8 cellular contexts compared by ENCODE assay signal in the genomic region with DNA sequence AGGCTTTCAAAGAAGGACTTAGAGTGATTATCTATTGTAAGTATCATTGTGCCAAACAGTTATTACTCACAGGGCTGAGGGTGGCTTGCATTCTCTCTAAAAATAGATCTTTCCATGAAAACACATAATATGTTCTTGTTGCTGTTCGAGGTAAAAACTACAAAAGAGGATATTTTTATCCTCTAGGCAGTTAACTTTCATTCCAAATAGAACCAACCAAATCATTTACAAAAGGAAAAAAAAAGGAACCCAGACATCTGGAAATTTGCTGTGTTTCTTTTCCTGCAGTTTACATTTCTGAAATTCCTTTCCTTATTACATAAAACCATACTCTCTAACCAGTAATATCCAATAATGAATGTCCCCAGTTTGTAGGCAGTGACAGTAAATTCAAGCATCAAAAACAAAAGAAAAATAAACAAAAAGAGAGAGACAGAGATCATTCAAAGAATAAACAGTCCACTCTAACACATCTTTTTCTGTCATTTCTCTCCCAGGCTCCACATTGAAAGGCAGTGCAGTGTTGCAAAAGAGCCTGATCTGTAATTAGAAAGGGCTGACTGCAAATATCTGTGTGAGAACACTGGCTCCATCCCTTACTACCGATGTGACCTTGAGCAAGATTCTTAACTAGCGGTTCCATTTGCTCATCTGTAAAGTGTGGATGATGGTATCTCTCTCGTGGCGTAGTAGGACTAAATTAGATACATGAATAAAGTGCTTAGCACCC. TPM values are rescaled to one million over a fixed set of nuclear protein-coding genes. Genes with fewer than 3 reads are reported as not detected.
DNase-seq lines count a peak whose midpoint lies in the region; ATAC-seq, FAIRE-seq and TF ChIP-seq lines count a peak whose summit lies in the region.

No MANE protein-coding gene starts in this region.

- no peak for TF ChIP-seq EP300 in A549 (IDR thresholded peaks at IDR 0.05)

- intact Hi-C loops in heart right ventricle (cut with DNase I): loop anchor here in 6 of 10 donors (2.0 to 10.0 kb wide), 7 partner anchors 36 to 141 kb away; no protein-coding TSS in a partner anchor
- intact Hi-C loops in testis (cut with DNase I; ENCODE audit: low total_unique reads): no loop called here

- no peak overlapping the region for H3K4me3 Mint-ChIP-seq in effector memory CD8-positive, alpha-beta T cell

- CTCF ChIA-PET in A549 (lab: Yijun Ruan, JAX): interaction anchor here (0.6 to 1.2 kb wide), 3 partner anchors 11 to 61 kb away, joined by 3 to 4 read pairs (median 4); no protein-coding TSS in a partner anchor

- no peaks in the 10 kb centered on the region for H3K27me3 ChIP-seq in heart right ventricle
- H3K27me3 ChIP-seq in testis: no peaks in the 10 kb centered on the region

- H3K9me3 Mint-ChIP-seq in effector memory CD8-positive, alpha-beta T cell: no peaks in the 10 kb centered on the region

- ATAC-seq in A549 (no peak; a peak in 1 of 6 replicates), GM21529 (IDR thresholded peaks at IDR 0.05; ENCODE audit: unreplicated experiment) (peak; percentile 17), heart right ventricle (peak; percentile 48 to 83 (median 80))
- ATAC-seq in effector memory CD8-positive, alpha-beta T cell (replicated peaks): no peak

- peak overlapping the region; percentile 31 for H3K4me2 ChIP-seq in A549

- H3K9me3 ChIP-seq in A549 (no peaks in the 10 kb centered on the region), heart right ventricle (no peaks in the 10 kb centered on the region), testis (no peaks in the 10 kb centered on the region)

- no peak for TF ChIP-seq POLR2A in A549 (IDR thresholded peaks at IDR 0.05; ENCODE audit: low read length)
- TF ChIP-seq POLR2A in testis (IDR thresholded peaks at IDR 0.05): no peak

- POLR2A ChIA-PET in A549 (lab: Yijun Ruan, JAX): no interaction called here

- H3K27ac Mint-ChIP-seq in effector memory CD8-positive, alpha-beta T cell: no peak overlapping the region

- TF ChIP-seq CTCF in A549 (IDR thresholded peaks at IDR 0.05) (no peak), heart right ventricle (IDR thresholded peaks at IDR 0.05) (no peak), testis (IDR thresholded peaks at IDR 0.05) (no peak)

- no peak for FAIRE-seq in A549 (lab: Jason Lieb, UNC)

- H3K4me3 ChIP-seq in A549 (no peak overlapping the region), heart right ventricle (no peak overlapping the region), testis (no peak overlapping the region)

- H3K4me1 ChIP-seq in A549 (peaks cover 27% of the 10 kb centered on the region), heart right ventricle (peaks cover 0 to 42% (median 21%) of the 10 kb centered on the region in 9 donors), testis (peaks cover 17% of the 10 kb centered on the region)

- peaks cover 0 to 10% of the 10 kb centered on the region in 2 donors for H3K27me3 Mint-ChIP-seq in effector memory CD8-positive, alpha-beta T cell

- H3K27ac ChIP-seq in A549 (peak overlapping the region in 1 of 2 experiments; percentile 48; a peak in 2 of 6 replicates), heart right ventricle (peak overlapping the region; percentile 11 to 83 (median 64)), testis (peak overlapping the region; percentile 42 to 83)

- 74% methylated on average over 5 of the region's 5 CpGs for WGBS in A549 (ENCODE audit: missing lambda C conversion rate)
- 34 to 39% methylated on average over 5 of the region's 5 CpGs for WGBS in heart right ventricle, 2 donors
- WGBS in testis, 2 donors: 23 to 44% methylated on average over 5 of the region's 5 CpGs

- TF ChIP-seq RAD21 in A549 (conservative IDR thresholded peaks at IDR 0.05 in 1 of 2, IDR thresholded peaks at IDR 0.05 in 1 of 2): no peak

- peaks cover 0 to 9% of the 10 kb centered on the region in 2 donors for H3K4me1 Mint-ChIP-seq in effector memory CD8-positive, alpha-beta T cell (ENCODE audit: low read depth in 2 of 2)

- H3K36me3 ChIP-seq in heart right ventricle (no peaks in the 10 kb centered on the region), testis (ENCODE audit: low read depth, missing control alignments) (no peaks in the 10 kb centered on the region)

- DNase-seq in A549 (ENCODE audit: low read depth in 1 of 2, low spot score in 1 of 2) (no peak), NOMO-1 treated with DMSO at 0.1 percent for 48 hours (lab: John Stamatoyannopoulos, UW; ENCODE audit: unreplicated experiment) (peak; percentile 30), heart right ventricle (no peak), testis (no peak), NCI-H748 treated with DMSO at 0.1 percent for 48 hours (lab: John Stamatoyannopoulos, UW) (no peak), NCI-H187 treated with DMSO at 0.1 percent for 48 hours (lab: John Stamatoyannopoulos, UW) (no peak)
- DNase-seq in effector memory CD8-positive, alpha-beta T cell: no peak

- H3K36me3 Mint-ChIP-seq in effector memory CD8-positive, alpha-beta T cell (ENCODE audit: insufficient read depth): no peaks in the 10 kb centered on the region

TF ChIP-seq in A549, 52 proteins besides CTCF, POLR2A, EP300 and RAD21 (continues in another document):
- TF ChIP-seq, protein P1, sequence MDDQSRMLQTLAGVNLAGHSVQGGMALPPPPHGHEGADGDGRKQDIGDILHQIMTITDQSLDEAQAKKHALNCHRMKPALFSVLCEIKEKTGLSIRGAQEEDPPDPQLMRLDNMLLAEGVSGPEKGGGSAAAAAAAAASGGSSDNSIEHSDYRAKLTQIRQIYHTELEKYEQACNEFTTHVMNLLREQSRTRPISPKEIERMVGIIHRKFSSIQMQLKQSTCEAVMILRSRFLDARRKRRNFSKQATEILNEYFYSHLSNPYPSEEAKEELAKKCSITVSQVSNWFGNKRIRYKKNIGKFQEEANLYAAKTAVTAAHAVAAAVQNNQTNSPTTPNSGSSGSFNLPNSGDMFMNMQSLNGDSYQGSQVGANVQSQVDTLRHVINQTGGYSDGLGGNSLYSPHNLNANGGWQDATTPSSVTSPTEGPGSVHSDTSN (IDR thresholded peaks at IDR 0.05): no peak
- TF ChIP-seq NPAS2 (CRISPR knock-in tag; IDR thresholded peaks at IDR 0.05; ENCODE audit: borderline replicate concordance) (no peak), BHLHE40 (IDR thresholded peaks at IDR 0.05; ENCODE audit: low read depth, low read length) (no peak)
- TF ChIP-seq, protein P2, sequence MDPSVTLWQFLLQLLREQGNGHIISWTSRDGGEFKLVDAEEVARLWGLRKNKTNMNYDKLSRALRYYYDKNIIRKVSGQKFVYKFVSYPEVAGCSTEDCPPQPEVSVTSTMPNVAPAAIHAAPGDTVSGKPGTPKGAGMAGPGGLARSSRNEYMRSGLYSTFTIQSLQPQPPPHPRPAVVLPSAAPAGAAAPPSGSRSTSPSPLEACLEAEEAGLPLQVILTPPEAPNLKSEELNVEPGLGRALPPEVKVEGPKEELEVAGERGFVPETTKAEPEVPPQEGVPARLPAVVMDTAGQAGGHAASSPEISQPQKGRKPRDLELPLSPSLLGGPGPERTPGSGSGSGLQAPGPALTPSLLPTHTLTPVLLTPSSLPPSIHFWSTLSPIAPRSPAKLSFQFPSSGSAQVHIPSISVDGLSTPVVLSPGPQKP (IDR thresholded peaks at IDR 0.05; ENCODE audit: low read depth, low read length): no peak
- TF ChIP-seq, protein P3, sequence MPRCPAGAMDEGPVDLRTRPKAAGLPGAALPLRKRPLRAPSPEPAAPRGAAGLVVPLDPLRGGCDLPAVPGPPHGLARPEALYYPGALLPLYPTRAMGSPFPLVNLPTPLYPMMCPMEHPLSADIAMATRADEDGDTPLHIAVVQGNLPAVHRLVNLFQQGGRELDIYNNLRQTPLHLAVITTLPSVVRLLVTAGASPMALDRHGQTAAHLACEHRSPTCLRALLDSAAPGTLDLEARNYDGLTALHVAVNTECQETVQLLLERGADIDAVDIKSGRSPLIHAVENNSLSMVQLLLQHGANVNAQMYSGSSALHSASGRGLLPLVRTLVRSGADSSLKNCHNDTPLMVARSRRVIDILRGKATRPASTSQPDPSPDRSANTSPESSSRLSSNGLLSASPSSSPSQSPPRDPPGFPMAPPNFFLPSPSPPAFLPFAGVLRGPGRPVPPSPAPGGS (IDR thresholded peaks at IDR 0.05): no peak
- TF ChIP-seq, protein P4, sequence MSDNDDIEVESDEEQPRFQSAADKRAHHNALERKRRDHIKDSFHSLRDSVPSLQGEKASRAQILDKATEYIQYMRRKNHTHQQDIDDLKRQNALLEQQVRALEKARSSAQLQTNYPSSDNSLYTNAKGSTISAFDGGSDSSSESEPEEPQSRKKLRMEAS (IDR thresholded peaks at IDR 0.05): no peak
- TF ChIP-seq, protein P5, sequence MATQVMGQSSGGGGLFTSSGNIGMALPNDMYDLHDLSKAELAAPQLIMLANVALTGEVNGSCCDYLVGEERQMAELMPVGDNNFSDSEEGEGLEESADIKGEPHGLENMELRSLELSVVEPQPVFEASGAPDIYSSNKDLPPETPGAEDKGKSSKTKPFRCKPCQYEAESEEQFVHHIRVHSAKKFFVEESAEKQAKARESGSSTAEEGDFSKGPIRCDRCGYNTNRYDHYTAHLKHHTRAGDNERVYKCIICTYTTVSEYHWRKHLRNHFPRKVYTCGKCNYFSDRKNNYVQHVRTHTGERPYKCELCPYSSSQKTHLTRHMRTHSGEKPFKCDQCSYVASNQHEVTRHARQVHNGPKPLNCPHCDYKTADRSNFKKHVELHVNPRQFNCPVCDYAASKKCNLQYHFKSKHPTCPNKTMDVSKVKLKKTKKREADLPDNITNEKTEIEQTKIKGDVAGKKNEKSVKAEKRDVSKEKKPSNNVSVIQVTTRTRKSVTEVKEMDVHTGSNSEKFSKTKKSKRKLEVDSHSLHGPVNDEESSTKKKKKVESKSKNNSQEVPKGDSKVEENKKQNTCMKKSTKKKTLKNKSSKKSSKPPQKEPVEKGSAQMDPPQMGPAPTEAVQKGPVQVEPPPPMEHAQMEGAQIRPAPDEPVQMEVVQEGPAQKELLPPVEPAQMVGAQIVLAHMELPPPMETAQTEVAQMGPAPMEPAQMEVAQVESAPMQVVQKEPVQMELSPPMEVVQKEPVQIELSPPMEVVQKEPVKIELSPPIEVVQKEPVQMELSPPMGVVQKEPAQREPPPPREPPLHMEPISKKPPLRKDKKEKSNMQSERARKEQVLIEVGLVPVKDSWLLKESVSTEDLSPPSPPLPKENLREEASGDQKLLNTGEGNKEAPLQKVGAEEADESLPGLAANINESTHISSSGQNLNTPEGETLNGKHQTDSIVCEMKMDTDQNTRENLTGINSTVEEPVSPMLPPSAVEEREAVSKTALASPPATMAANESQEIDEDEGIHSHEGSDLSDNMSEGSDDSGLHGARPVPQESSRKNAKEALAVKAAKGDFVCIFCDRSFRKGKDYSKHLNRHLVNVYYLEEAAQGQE (IDR thresholded peaks at IDR 0.05): no peak

RNA-seq across cellular contexts. Expression of a gene that starts 27.1 kb away (rescaled TPM):
- polyA plus RNA-seq in A549 (2011; rRNA removed) (5.4 and 6.5 TPM in 2 replicates), A549 (2017; fragmentation: RNase III; extraction: RNeasy Plus Mini Kit Qiagen cat#74134 plus additional on column Dnase treatment) (1.9 to 2.3 TPM (median 2.2 TPM) in 3 replicates), heart right ventricle (1 to 10 TPM; 1.2 to 1.6 TPM), testis (ENCODE audit: insufficient read depth, low read depth, low replicate concordance) (6.4 TPM)
- polyA plus RNA-seq in A549 (2012; cell fraction: cytosol; rRNA removed): 1.1 and 1.5 TPM in 2 replicates
- polyA plus RNA-seq in A549 (2012; cell fraction: nucleus; rRNA removed): 0.58 and 0.87 TPM in 2 replicates
- polyA minus RNA-seq in A549 (2011; rRNA and poly(A)+ RNA removed): 4.5 TPM in 2 replicates
- total RNA-seq in heart right ventricle (1 to 10 TPM; 2.2 to 9.4 (median 6.3) TPM), testis (1 to 10 TPM; 2.7 to 3.4 TPM)

Comparison
In these comparisons a context has a peak if more than half of its experiments do, and no peak if none do; other contexts are left out.
1. ATAC-seq: peak in GM21529 (single experiment) and heart right ventricle (8 of 8); none in A549 (0 of 2) and effector memory CD8-positive, alpha-beta T cell (single experiment).